In the genomic region with DNA sequence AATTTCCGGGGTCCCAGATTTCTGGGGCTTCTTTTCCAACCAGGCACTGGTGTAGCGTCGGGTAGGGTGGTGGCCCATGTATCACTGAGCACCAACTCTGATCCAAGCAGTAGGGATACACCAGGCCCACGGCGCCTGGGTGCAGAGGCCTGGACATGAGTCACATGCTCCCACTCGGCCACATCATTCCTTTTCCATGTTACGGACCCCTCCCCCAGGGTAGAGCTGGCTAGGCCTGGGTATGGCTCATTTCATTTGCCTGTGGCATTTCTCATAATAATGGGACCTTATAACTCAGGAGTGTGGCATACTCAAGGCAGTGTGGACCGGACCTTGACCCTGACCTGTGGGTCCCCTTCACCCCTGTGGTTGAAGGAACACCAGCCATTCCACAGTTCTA, we compare ENCODE assay signal across 19 cellular contexts. TPM values are rescaled to one million over a fixed set of nuclear protein-coding genes. Genes with fewer than 3 reads are reported as not detected.
"Had no signal": no experiment of that assay in that cellular context is flagged by ENCODE, and none has a peak within 500 bp of the region (broad histone marks: within the 10 kb centered on the region; RNA-seq: fewer than 3 reads in every experiment).

No MANE protein-coding gene starts in this region.

- DNase-seq: activated CD4-positive, alpha-beta T cell treated with anti-CD3 and anti-CD28 coated beads for 4 hours; activated CD8-positive, alpha-beta T cell treated with anti-CD3 and anti-CD28 coated beads, Interleukin-2, amount 10 ng/mL, durations not matched to agents 7 days and 5 days; activated naive CD4-positive, alpha-beta T cell treated with anti-CD3 and anti-CD28 coated beads, Interleukin-2, amount 10 ng/mL, durations not matched to agents 7 days and 5 days; amniotic stem cell; brain microvascular endothelial cell; cerebellar nuclear complex; esophagus squamous epithelium; foreskin fibroblast; glutamatergic neuron; left lung; mesenchymal stem cell; nephron progenitor cell; ovary; stimulated activated CD4-positive, alpha-beta T cell treated with anti-CD3 and anti-CD28 coated beads, Interleukin-4, amount 100 ng/mL, for 4 hours; stomach; T-helper 9 cell; WERI-Rb-1 had no signal

- H3K9me3 ChIP-seq: esophagus squamous epithelium, left lung, ovary, stomach, thoracic aorta had no signal

- H3K36me3 ChIP-seq: brain microvascular endothelial cell, esophagus squamous epithelium, left lung, ovary, stomach, thoracic aorta, WERI-Rb-1 had no signal

- H3K27me3 ChIP-seq: esophagus squamous epithelium, left lung, ovary, stomach had no signal

- H3K27ac ChIP-seq: brain microvascular endothelial cell, esophagus squamous epithelium, left lung, ovary, stomach, thoracic aorta, WERI-Rb-1 had no signal

- ATAC-seq: activated CD8-positive, alpha-beta T cell treated with anti-CD3 and anti-CD28 coated beads, Interleukin-2, amount 10 ng/mL, durations not matched to agents 7 days and 5 days; activated T-helper 17 cell treated with anti-CD3 and anti-CD28 coated beads, Interleukin-2, amount 50 U/mL, for 72 hours; left lung had no signal

- H3K4me1 ChIP-seq: esophagus squamous epithelium, left lung, stomach had no signal

- H3K4me3 ChIP-seq: esophagus squamous epithelium, left lung, ovary, stomach, thoracic aorta had no signal

RNA-seq across cellular contexts. Expression of a gene that starts 18.0 kb away (rescaled TPM):
- total RNA-seq: activated CD8-positive, alpha-beta T cell treated with anti-CD3 and anti-CD28 coated beads, Interleukin-2, amount 10 ng/mL, durations not matched to agents 7 days and 5 days had no signal
